22 cellular contexts compared by ENCODE assay signal in the genomic region with DNA sequence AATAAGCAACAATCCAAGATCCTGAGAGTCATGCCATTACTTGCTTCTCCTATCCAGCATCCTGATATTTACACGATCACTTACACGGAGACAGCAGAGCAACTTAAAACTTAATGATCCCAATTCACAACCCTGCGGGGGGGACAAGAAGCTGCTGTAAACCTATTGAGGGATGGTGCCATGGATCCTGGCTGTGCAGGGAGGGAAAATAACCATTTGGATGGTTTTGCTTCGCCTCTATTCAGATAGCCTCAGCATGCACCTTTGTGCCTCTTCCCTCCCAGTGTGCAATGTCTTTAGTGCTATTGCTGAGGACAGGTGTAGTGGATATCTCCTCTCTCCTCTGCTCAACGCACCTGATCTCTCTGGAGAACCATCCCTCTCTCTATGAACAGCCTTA.
DNase-seq lines count a peak whose midpoint lies in the region; TF ChIP-seq lines count a peak whose summit lies in the region.
"Had no signal": no experiment of that assay in that cellular context is flagged by ENCODE, and none has a peak within 500 bp of the region (broad histone marks: within the 10 kb centered on the region; RNA-seq: fewer than 3 reads in every experiment).

No MANE protein-coding gene starts in this region.

- no peaks in the 10 kb centered on the region for H3F3A ChIP-seq in MM.1S (ENCODE audit: insufficient read depth, low read length)

- H4K91ac ChIP-seq in neuronal stem cell (ENCODE audit: low read depth, low read length, poor library complexity) = no peak overlapping the region

- no peak for TF ChIP-seq CTCF in MM.1S (IDR thresholded peaks at IDR 0.05; ENCODE audit: low read length)

- H3K9me3 ChIP-seq in HUES48 (ENCODE audit: control insufficient read depth, insufficient read depth, low read length) = no peaks in the 10 kb centered on the region
- no peaks in the 10 kb centered on the region for H3K9me3 ChIP-seq in iPS-18a (ENCODE audit: control insufficient read depth, low read depth, low read length)
- no peaks in the 10 kb centered on the region for H3K9me3 ChIP-seq in neuronal stem cell (replicated peaks in 1 of 2; ENCODE audit: control insufficient read depth in 2 of 2, insufficient read depth in 1 of 2, low read depth in 1 of 2, low read length in 2 of 2)
- no peaks in the 10 kb centered on the region for H3K9me3 ChIP-seq in MM.1S (replicated peaks; ENCODE audit: insufficient read depth, low read length)
- no peaks in the 10 kb centered on the region for H3K9me3 ChIP-seq in SJCRH30 (replicated peaks)
- H3K9me3 ChIP-seq: Caco-2 had no signal

- DNase-seq in NCI-H69 (lab: John Stamatoyannopoulos, UW) = peak; percentile 13
- no peak for DNase-seq in neuronal stem cell (ENCODE audit: low spot score)
- DNase-seq in MM.1S = no peak
- DNase-seq in SJCRH30 = no peak
- no peak for DNase-seq in activated CD4-positive, alpha-beta T cell treated with anti-CD3 and anti-CD28 coated beads for 48 hours
- DNase-seq: C1 segment of cervical spinal cord; Caco-2; CD8-positive, alpha-beta T cell; DMS79; EL; GF-D8; NCI-H1048; NCI-H1694; NCI-H2081; NCI-H446 treated with DMSO at 0.1 percent for 48 hours; NCI-H526; Right ventricle myocardium superior; RPMI8226; T-helper 1 cell had no signal

- H3K27ac ChIP-seq in HUES48 (ENCODE audit: low read depth, low read length) (peak overlapping the region; percentile 5), iPS-18a (ENCODE audit: low read length) (no peak overlapping the region), neuronal stem cell (replicated peaks; ENCODE audit: low read length) (no peak overlapping the region), MM.1S (ENCODE audit: low read length) (no peak overlapping the region), SJCRH30 (no peak overlapping the region)
- H3K27ac ChIP-seq: KMS-11 had no signal

- H2BK5ac ChIP-seq in neuronal stem cell (ENCODE audit: low read length) = no peak overlapping the region

- no peak overlapping the region for H3K23ac ChIP-seq in neuronal stem cell (ENCODE audit: low read depth, low read length, poor library complexity)

- H3K9ac ChIP-seq in HUES48 (ENCODE audit: low read depth, low read length) (no peak overlapping the region), iPS-18a (ENCODE audit: low read length) (no peak overlapping the region), neuronal stem cell (ENCODE audit: low read depth, low read length, poor library complexity) (no peak overlapping the region), MM.1S (ENCODE audit: low read length) (no peak overlapping the region)
- H3K9ac ChIP-seq: KMS-11 had no signal

- no peaks in the 10 kb centered on the region for H3K9me2 ChIP-seq in MM.1S (replicated peaks; ENCODE audit: insufficient read depth, low read length)

- no peak overlapping the region for H2BK12ac ChIP-seq in neuronal stem cell (ENCODE audit: low read length)

- no peaks in the 10 kb centered on the region for H3K79me1 ChIP-seq in neuronal stem cell (ENCODE audit: low read depth, low read length)

- no peaks in the 10 kb centered on the region for H3K79me2 ChIP-seq in MM.1S (ENCODE audit: low read length)

- H2BK120ac ChIP-seq in neuronal stem cell (ENCODE audit: low read depth, low read length) = no peak overlapping the region

- H3K18ac ChIP-seq in neuronal stem cell (ENCODE audit: low read length) = no peak overlapping the region

- H3K14ac ChIP-seq in neuronal stem cell (ENCODE audit: low read length) = no peak overlapping the region

- no peak overlapping the region for H2AK5ac ChIP-seq in neuronal stem cell (ENCODE audit: low read depth, low read length)

- no peak overlapping the region for H3K4me3 ChIP-seq in HUES48 (ENCODE audit: low read depth, low read length)
- peak overlapping the region; percentile 24 for H3K4me3 ChIP-seq in iPS-18a (ENCODE audit: low read length)
- no peak overlapping the region for H3K4me3 ChIP-seq in neuronal stem cell (ENCODE audit: low read length in 2 of 2)
- no peak overlapping the region for H3K4me3 ChIP-seq in MM.1S (ENCODE audit: low read length)
- H3K4me3 ChIP-seq in SJCRH30 = no peak overlapping the region

- H2BK15ac ChIP-seq in neuronal stem cell (ENCODE audit: low read length) = no peak overlapping the region

- no CpG with 5 or more reads among the region's 5 CpGs for WGBS in neuronal stem cell (ENCODE audit: extremely low coverage in 2 of 2, insufficient read length in 2 of 2, insufficient replicate concordance in 1 of 2), 2 donors

- no peaks in the 10 kb centered on the region for H4K20me1 ChIP-seq in MM.1S (ENCODE audit: insufficient read depth, low read length)

- H4K8ac ChIP-seq in neuronal stem cell (ENCODE audit: low read depth, low read length) = no peak overlapping the region

- H2AFZ ChIP-seq in neuronal stem cell (ENCODE audit: low read length) (peak overlapping the region; percentile 36), MM.1S (ENCODE audit: low read length) (no peak overlapping the region)

- no peaks in the 10 kb centered on the region for H3K27me3 ChIP-seq in HUES48 (ENCODE audit: control insufficient read depth, insufficient read depth, low read length)
- H3K27me3 ChIP-seq in iPS-18a (ENCODE audit: control insufficient read depth, insufficient read depth, low read length) = no peaks in the 10 kb centered on the region
- H3K27me3 ChIP-seq in neuronal stem cell (ENCODE audit: control insufficient read depth in 3 of 3, insufficient read depth in 3 of 3, low read depth in 1 of 3, low read length in 3 of 3) = peaks cover 0 to 10% (median 0%) of the 10 kb centered on the region in 3 experiments
- no peaks in the 10 kb centered on the region for H3K27me3 ChIP-seq in MM.1S (replicated peaks; ENCODE audit: insufficient read depth, low read length)
- H3K27me3 ChIP-seq in SJCRH30 = no peaks in the 10 kb centered on the region

- H3K4me2 ChIP-seq in neuronal stem cell (ENCODE audit: insufficient read depth, low read length, poor library complexity, severe bottlenecking) = no peak overlapping the region
- H3K4me2 ChIP-seq in MM.1S (ENCODE audit: low read depth, low read length) = no peak overlapping the region
- H3K4me2 ChIP-seq: KMS-11 had no signal

- H3K4me1 ChIP-seq in HUES48 (ENCODE audit: control insufficient read depth, insufficient read depth, low read length) (peaks cover 34% of the 10 kb centered on the region), iPS-18a (ENCODE audit: control insufficient read depth, low read depth, low read length) (peaks cover 30% of the 10 kb centered on the region), neuronal stem cell (ENCODE audit: control insufficient read depth in 2 of 2, insufficient read depth in 1 of 2, low read depth in 1 of 2, low read length in 2 of 2) (peaks cover 4 to 11% of the 10 kb centered on the region in 2 donors), MM.1S (ENCODE audit: low read length) (no peaks in the 10 kb centered on the region), SJCRH30 (no peaks in the 10 kb centered on the region)
- H3K4me1 ChIP-seq: Caco-2 had no signal

- no peak overlapping the region for H3K4ac ChIP-seq in neuronal stem cell (ENCODE audit: low read length)

- no peaks in the 10 kb centered on the region for H3K36me3 ChIP-seq in HUES48 (ENCODE audit: control insufficient read depth, insufficient read depth, low read length)
- H3K36me3 ChIP-seq in iPS-18a (ENCODE audit: control insufficient read depth, low read depth, low read length) = no peaks in the 10 kb centered on the region
- H3K36me3 ChIP-seq in neuronal stem cell (replicated peaks in 1 of 2; ENCODE audit: control insufficient read depth in 2 of 2, insufficient read depth in 2 of 2, low read length in 2 of 2) = no peaks in the 10 kb centered on the region
- H3K36me3 ChIP-seq in MM.1S (replicated peaks; ENCODE audit: insufficient read depth, low read length) = no peaks in the 10 kb centered on the region
- H3K36me3 ChIP-seq in SJCRH30 = no peaks in the 10 kb centered on the region
